ENCODE assay signal across 19 cellular contexts in genomic region chr22:46894851-46895640, GRCh38.
A peak's percentile ranks its signal among the peaks of the same experiment; 100 is the strongest.
DNase-seq lines count a peak whose midpoint lies in the region; ATAC-seq and TF ChIP-seq lines count a peak whose summit lies in the region.
"Had no signal": no experiment of that assay in that cellular context is flagged by ENCODE, and none has a peak within 500 bp of the region (broad histone marks: within the 10 kb centered on the region; RNA-seq: fewer than 3 reads in every experiment).

No MANE protein-coding gene starts in this region.

- TF ChIP-seq POLR2A in upper lobe of left lung (IDR thresholded peaks at IDR 0.05) = no peak

- H3K27me3 Mint-ChIP-seq in neural crest cell (ENCODE audit: low read depth) = no peaks in the 10 kb centered on the region
- H3K27me3 Mint-ChIP-seq: CD4-positive, alpha-beta T cell had no signal

- DNase-seq in activated CD8-positive, alpha-beta memory T cell treated with anti-CD3 and anti-CD28 coated beads, Interleukin-2, amount 50 U/mL, for 48 hours = peak; percentile 18
- DNase-seq in activated CD8-positive, alpha-beta memory T cell treated with anti-CD3 and anti-CD28 coated beads for 24 hours = no peak
- no peak for DNase-seq in right cardiac atrium
- no peak for DNase-seq in neural crest cell (ENCODE audit: low read depth, low spot score)
- DNase-seq in upper lobe of left lung = no peak
- no peak for DNase-seq in foreskin fibroblast
- DNase-seq in activated CD4-positive, CD25-positive, alpha-beta regulatory T cell (lab: John Stamatoyannopoulos, UW) = no peak
- DNase-seq: activated CD4-positive, alpha-beta T cell treated with anti-CD3 and anti-CD28 coated beads for 4 hours; CD4-positive, alpha-beta T cell; NCI-H1092 treated with DMSO at 0.1 percent for 48 hours; NCI-H1930; stimulated activated CD4-positive, alpha-beta T cell treated with anti-CD3 and anti-CD28 coated beads, Interleukin-1b, Interleukin-23, amount 100 ng/mL, for 48 hours had no signal

- peaks cover 26% of the 10 kb centered on the region for H3K4me1 Mint-ChIP-seq in neural crest cell

- H3K9me3 ChIP-seq in right cardiac atrium (ENCODE audit: control insufficient read depth, low read length) = no peaks in the 10 kb centered on the region
- H3K9me3 ChIP-seq in upper lobe of left lung = no peaks in the 10 kb centered on the region
- H3K9me3 ChIP-seq: prostate gland had no signal

- H3K4me1 ChIP-seq in right cardiac atrium (ENCODE audit: control insufficient read depth, insufficient read depth, low read length) (peaks cover 2% of the 10 kb centered on the region), upper lobe of left lung (peaks cover 4 to 31% (median 15%) of the 10 kb centered on the region in 4 donors)
- H3K4me1 ChIP-seq: prostate gland had no signal

- no peak for TF ChIP-seq EP300 in upper lobe of left lung (IDR thresholded peaks at IDR 0.05)

- no peak for TF ChIP-seq CTCF in neural crest cell (conservative IDR thresholded peaks at IDR 0.05)
- no peak for TF ChIP-seq CTCF in upper lobe of left lung (IDR thresholded peaks at IDR 0.05)
- TF ChIP-seq CTCF in foreskin fibroblast (IDR thresholded peaks at IDR 0.05; ENCODE audit: low read depth, low read length) = no peak

- peaks cover 6% of the 10 kb centered on the region for H3K36me3 Mint-ChIP-seq in neural crest cell (ENCODE audit: low read depth)

- H3K27me3 ChIP-seq in right cardiac atrium (ENCODE audit: control insufficient read depth, insufficient read depth) (no peaks in the 10 kb centered on the region), upper lobe of left lung (no peaks in the 10 kb centered on the region)
- H3K27me3 ChIP-seq: cardiac muscle cell had no signal

- H3K36me3 ChIP-seq in upper lobe of left lung = peaks cover 0 to 29% (median 7%) of the 10 kb centered on the region in 4 donors
- H3K36me3 ChIP-seq: cardiac muscle cell, prostate gland had no signal

- 91% methylated on average over 15 of the region's 15 CpGs for WGBS in right cardiac atrium
- WGBS in upper lobe of left lung, 2 donors = 84 to 91% methylated on average over 11 to 15 of the region's 15 CpGs

- ATAC-seq in right cardiac atrium (no peak), upper lobe of left lung (ENCODE audit: low FRiP score in 2 of 2) (no peak), HG03457 (IDR thresholded peaks at IDR 0.05; ENCODE audit: unreplicated experiment) (no peak)
- ATAC-seq: activated naive CD4-positive, alpha-beta T cell treated with anti-CD3 and anti-CD28 coated beads, Interleukin-2, amount 50 U/mL, for 72 hours had no signal

- intact Hi-C loops in right cardiac atrium (cut with DNase I) = no loop called here

- H3K4me3 Mint-ChIP-seq in neural crest cell = no peak overlapping the region
- H3K4me3 Mint-ChIP-seq: activated T-helper 1 cell treated with anti-CD3 and anti-CD28 coated beads, Interleukin-12 subunit alpha, Interleukin-12 subunit beta, Interleukin-2, Interleukin-4 antibody, amounts not matched to agents 30 ng/mL and 10 ng/mL and 1 ng/mL, durations not matched to agents 14 hours and 24 hours and 36 hours; CD4-positive, alpha-beta T cell had no signal

- H3K4me3 ChIP-seq in right cardiac atrium (ENCODE audit: low read length) (no peak overlapping the region), upper lobe of left lung (no peak overlapping the region), foreskin fibroblast (ENCODE audit: low read depth in 1 of 2, low read length in 2 of 2) (no peak overlapping the region)
- H3K4me3 ChIP-seq: cardiac muscle cell, prostate gland, skin epidermis had no signal

- H3K27ac ChIP-seq in right cardiac atrium (ENCODE audit: low read length) = peak overlapping the region; percentile 57
- H3K27ac ChIP-seq in upper lobe of left lung = peak overlapping the region; percentile 32 to 78 (median 57)
- H3K27ac ChIP-seq: 22Rv1, cardiac muscle cell, prostate gland had no signal

- H3K27ac Mint-ChIP-seq in neural crest cell (ENCODE audit: unreplicated experiment) = peak overlapping the region; percentile 89
- H3K27ac Mint-ChIP-seq: activated T-helper 1 cell treated with anti-CD3 and anti-CD28 coated beads, Interleukin-12 subunit alpha, Interleukin-12 subunit beta, Interleukin-2, Interleukin-4 antibody, amounts not matched to agents 30 ng/mL and 10 ng/mL and 1 ng/mL, durations not matched to agents 14 hours and 24 hours and 36 hours had no signal

- no peaks in the 10 kb centered on the region for H3K9me3 Mint-ChIP-seq in neural crest cell
- H3K9me3 Mint-ChIP-seq: activated naive CD4-positive, alpha-beta T cell treated with anti-CD3 and anti-CD28 coated beads, Interleukin-2, amount 50 U/mL, for 72 hours; activated T-helper 1 cell treated with anti-CD3 and anti-CD28 coated beads, Interleukin-12 subunit alpha, Interleukin-12 subunit beta, Interleukin-2, Interleukin-4 antibody, amounts not matched to agents 30 ng/mL and 10 ng/mL and 1 ng/mL, durations not matched to agents 14 hours and 24 hours and 36 hours; CD4-positive, alpha-beta T cell had no signal
